In the genomic region with DNA sequence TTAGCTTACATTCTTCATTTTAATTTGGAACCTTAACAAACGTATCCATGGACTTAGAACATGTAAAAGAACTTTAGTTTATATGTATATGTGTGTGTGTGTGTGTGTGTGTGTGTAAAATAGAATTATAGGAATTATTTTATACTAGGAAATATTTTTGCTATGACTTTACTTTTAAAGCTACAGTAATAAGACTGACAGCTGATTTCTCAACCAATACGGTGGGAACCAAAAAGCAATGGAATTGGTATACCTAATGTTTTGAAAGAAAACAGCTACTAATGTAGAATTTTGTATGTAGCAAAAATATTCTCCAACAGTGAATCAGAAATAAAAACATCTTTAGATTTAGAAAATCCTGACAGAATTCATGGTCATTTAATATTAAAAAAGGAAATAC, we compare ENCODE assay signal across 1 cellular context.
TF ChIP-seq lines count a peak whose summit lies in the region.

No MANE protein-coding gene starts in this region.

TF ChIP-seq in GM23338, 12 proteins besides CTCF, POLR2A, EP300 and RAD21 (continued from another document):
- TF ChIP-seq, protein P1, sequence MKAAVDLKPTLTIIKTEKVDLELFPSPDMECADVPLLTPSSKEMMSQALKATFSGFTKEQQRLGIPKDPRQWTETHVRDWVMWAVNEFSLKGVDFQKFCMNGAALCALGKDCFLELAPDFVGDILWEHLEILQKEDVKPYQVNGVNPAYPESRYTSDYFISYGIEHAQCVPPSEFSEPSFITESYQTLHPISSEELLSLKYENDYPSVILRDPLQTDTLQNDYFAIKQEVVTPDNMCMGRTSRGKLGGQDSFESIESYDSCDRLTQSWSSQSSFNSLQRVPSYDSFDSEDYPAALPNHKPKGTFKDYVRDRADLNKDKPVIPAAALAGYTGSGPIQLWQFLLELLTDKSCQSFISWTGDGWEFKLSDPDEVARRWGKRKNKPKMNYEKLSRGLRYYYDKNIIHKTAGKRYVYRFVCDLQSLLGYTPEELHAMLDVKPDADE (IDR thresholded peaks at IDR 0.05), result no peak
- TF ChIP-seq JUNB (IDR thresholded peaks at IDR 0.05; ENCODE audit: unreplicated experiment) (no peak), NANOG (IDR thresholded peaks at IDR 0.05; ENCODE audit: borderline replicate concordance) (no peak), STAT1 (IDR thresholded peaks at IDR 0.05; ENCODE audit: unreplicated experiment) (no peak), EZH2 (IDR thresholded peaks at IDR 0.05; ENCODE audit: low read depth, unreplicated experiment) (no peak)
TF ChIP-seq in GM23338: peak in this region for 0.
